ENCODE assay signal across 9 cellular contexts in genomic region chr12:125331342-125332052, GRCh38.
DNase-seq lines count a peak whose midpoint lies in the region; ATAC-seq and TF ChIP-seq lines count a peak whose summit lies in the region.
"Had no signal": no experiment of that assay in that cellular context is flagged by ENCODE, and none has a peak within 500 bp of the region (broad histone marks: within the 10 kb centered on the region; RNA-seq: fewer than 3 reads in every experiment).

No MANE protein-coding gene starts in this region.

- peaks cover 2% of the 10 kb centered on the region for H3K9me3 Mint-ChIP-seq in CD8-positive, alpha-beta T cell

- CTCF ChIA-PET in A673 (lab: Charles Lee), result interaction anchor here (2.2 kb wide), 1 partner anchor 71 kb away, joined by 9 read pairs; no protein-coding TSS in a partner anchor
- CTCF ChIA-PET in CD8-positive, alpha-beta T cell (lab: Charles Lee), result interaction anchor here (1.2 to 1.6 kb wide), 2 partner anchors 8 to 9 kb away, joined by 3 to 4 read pairs; no protein-coding TSS in a partner anchor

- H3K4me3 Mint-ChIP-seq in CD8-positive, alpha-beta T cell, result no peak overlapping the region

- H3K36me3 Mint-ChIP-seq in CD8-positive, alpha-beta T cell, result no peaks in the 10 kb centered on the region
- H3K36me3 Mint-ChIP-seq: CD14-positive monocyte had no signal

- no peaks in the 10 kb centered on the region for H3K27me3 ChIP-seq in A673 (replicated peaks; ENCODE audit: insufficient read depth, low read depth, low read length, poor library complexity)
- no peaks in the 10 kb centered on the region for H3K27me3 ChIP-seq in esophagus (ENCODE audit: control insufficient read depth in 1 of 2, insufficient read depth in 2 of 2, low read length in 2 of 2)
- H3K27me3 ChIP-seq in muscle layer of duodenum (ENCODE audit: low read depth, low read length), result peaks cover 8% of the 10 kb centered on the region
- H3K27me3 ChIP-seq in CD8-positive, alpha-beta T cell (ENCODE audit: insufficient read depth, low read length), result no peaks in the 10 kb centered on the region

- no peaks in the 10 kb centered on the region for H3K36me3 ChIP-seq in A673 (ENCODE audit: insufficient read depth, low read length, poor library complexity, severe bottlenecking)
- H3K36me3 ChIP-seq in esophagus (ENCODE audit: control insufficient read depth in 2 of 2, insufficient read depth in 2 of 2, low read length in 1 of 2), result no peaks in the 10 kb centered on the region
- no peaks in the 10 kb centered on the region for H3K36me3 ChIP-seq in muscle layer of duodenum (ENCODE audit: control insufficient read depth in 1 of 2, insufficient read depth in 2 of 2, low read length in 2 of 2)
- H3K36me3 ChIP-seq in CD8-positive, alpha-beta T cell (ENCODE audit: insufficient read depth, low read length), result no peaks in the 10 kb centered on the region

- 32% methylated on average over 16 of the region's 16 CpGs for WGBS in esophagus, 2 donors

- H3K27ac ChIP-seq in A673 (ENCODE audit: low read depth, low read length, poor library complexity, severe bottlenecking), result no peak overlapping the region
- H3K27ac ChIP-seq in esophagus (ENCODE audit: low read depth in 2 of 2, low read length in 1 of 2), result no peak overlapping the region
- no peak overlapping the region for H3K27ac ChIP-seq in muscle layer of duodenum (ENCODE audit: low read length)
- no peak overlapping the region for H3K27ac ChIP-seq in CD8-positive, alpha-beta T cell (ENCODE audit: low read depth, low read length)

- no peak for TF ChIP-seq CTCF in A673 (conservative IDR thresholded peaks at IDR 0.05; ENCODE audit: low read depth, low read length)
- TF ChIP-seq CTCF in LNCaP clone FGC (IDR thresholded peaks at IDR 0.05; ENCODE audit: control insufficient read depth, extremely low read depth, insufficient read depth), result no peak
- no peak for TF ChIP-seq CTCF in CD8-positive, alpha-beta T cell (IDR thresholded peaks at IDR 0.05)

- no TSS peak for BruUV-seq in A673 (replicated peaks; lab: Mats Ljungman, UMichigan)

- ATAC-seq in GM19455 (IDR thresholded peaks at IDR 0.05; ENCODE audit: unreplicated experiment) (no peak), esophagus mucosa (no peak)
- ATAC-seq in CD8-positive, alpha-beta T cell, result no peak

- H3K9me3 ChIP-seq in A673 (ENCODE audit: low read depth, low read length, poor library complexity, severe bottlenecking) (no peaks in the 10 kb centered on the region), esophagus (ENCODE audit: control insufficient read depth in 2 of 2, insufficient read depth in 1 of 2, low read depth in 1 of 2, low read length in 1 of 2) (peaks cover 0 to 6% of the 10 kb centered on the region in 2 donors), muscle layer of duodenum (ENCODE audit: control insufficient read depth in 1 of 2, low read length in 2 of 2) (peaks cover 5 to 6% of the 10 kb centered on the region in 2 donors)
- H3K9me3 ChIP-seq in CD8-positive, alpha-beta T cell (ENCODE audit: low read length), result no peaks in the 10 kb centered on the region

- DNase-seq in A673 (ENCODE audit: low spot score) (peak; percentile 2), LNCaP clone FGC (ENCODE audit: low read depth) (no peak)
- DNase-seq in activated CD8-positive, alpha-beta memory T cell treated with anti-CD3 and anti-CD28 coated beads, Interleukin-2, amount 50 U/mL, for 48 hours, result no peak
- DNase-seq in CD8-positive, alpha-beta T cell, result no peak

- H3K4me1 Mint-ChIP-seq in CD8-positive, alpha-beta T cell (ENCODE audit: low read depth), result no peaks in the 10 kb centered on the region
- H3K4me1 Mint-ChIP-seq: CD14-positive monocyte had no signal

- intact Hi-C loops in A673 (cut with micrococcal nuclease; ENCODE audit: unreplicated experiment), result loop anchor here (1.0 kb wide), 1 partner anchor 72 kb away; no protein-coding TSS in a partner anchor
- intact Hi-C loops in CD8-positive, alpha-beta T cell (cut with DNase I, micrococcal nuclease), result loop anchor here in 1 of 2 experiments (2.0 kb wide), 1 partner anchor 1543 kb away; no protein-coding TSS in a partner anchor

- H3K4me1 ChIP-seq in A673 (ENCODE audit: insufficient read depth, low read length, poor library complexity, severe bottlenecking) (peaks cover 4% of the 10 kb centered on the region), esophagus (ENCODE audit: control insufficient read depth in 2 of 2, insufficient read depth in 2 of 2, low read length in 1 of 2) (no peaks in the 10 kb centered on the region), muscle layer of duodenum (ENCODE audit: control insufficient read depth in 1 of 2, insufficient read depth in 2 of 2, low read length in 2 of 2) (no peaks in the 10 kb centered on the region)
- no peaks in the 10 kb centered on the region for H3K4me1 ChIP-seq in CD8-positive, alpha-beta T cell (ENCODE audit: insufficient read depth, low read length)

- peaks cover 51% of the 10 kb centered on the region for H3K27me3 Mint-ChIP-seq in CD8-positive, alpha-beta T cell (ENCODE audit: low read depth)

- POLR2A ChIA-PET in A673 (lab: Charles Lee; ENCODE audit: low non-redundant PET), result no interaction called here
- POLR2A ChIA-PET in CD8-positive, alpha-beta T cell (lab: Charles Lee), result no interaction called here

- H3K27ac Mint-ChIP-seq in CD8-positive, alpha-beta T cell, result no peak overlapping the region
- H3K27ac Mint-ChIP-seq: CD14-positive monocyte had no signal

- H3K4me3 ChIP-seq in A673 (ENCODE audit: low read depth, low read length, poor library complexity, severe bottlenecking) (peak overlapping the region; percentile 51), LNCaP clone FGC (ENCODE audit: low read depth, low read length) (peak overlapping the region; percentile 38), esophagus (ENCODE audit: low read depth in 1 of 2, low read length in 2 of 2) (peak overlapping the region; percentile 13 to 43), muscle layer of duodenum (ENCODE audit: low read depth in 1 of 2, low read length in 2 of 2) (peak overlapping the region; percentile 5 to 59)
- no peak overlapping the region for H3K4me3 ChIP-seq in CD8-positive, alpha-beta T cell (ENCODE audit: low read depth, low read length)
